ENCODE assay signal across 14 cellular contexts in the genomic region with DNA sequence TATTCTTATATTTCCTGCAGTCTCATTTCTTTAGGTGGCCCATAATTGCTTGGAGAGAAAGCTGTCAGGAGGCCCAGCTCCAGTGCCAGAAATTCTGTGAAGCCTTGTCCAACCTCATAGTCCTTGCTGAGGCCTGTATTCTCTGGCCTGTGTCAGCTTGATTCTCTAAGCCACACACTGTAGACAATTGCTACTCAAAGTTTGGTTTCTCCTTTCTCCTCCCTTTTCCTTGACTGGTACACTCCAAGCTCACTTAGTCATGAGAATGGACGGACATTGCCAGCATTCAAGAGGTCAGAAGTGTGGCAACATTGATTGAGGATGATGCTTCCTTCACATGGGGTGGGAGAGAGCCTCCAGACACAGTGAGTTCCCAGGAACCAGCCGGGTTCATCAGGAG.
DNase-seq lines count a peak whose midpoint lies in the region; ATAC-seq and TF ChIP-seq lines count a peak whose summit lies in the region.
"Had no signal": no experiment of that assay in that cellular context is flagged by ENCODE, and none has a peak within 500 bp of the region (broad histone marks: within the 10 kb centered on the region; RNA-seq: fewer than 3 reads in every experiment).

No MANE protein-coding gene starts in this region.

- H3K27me3 Mint-ChIP-seq in activated naive CD8-positive, alpha-beta T cell treated with anti-CD3 and anti-CD28 coated beads, Interleukin-2, amount 10 ng/mL, durations not matched to agents 7 days and 5 days: no peaks in the 10 kb centered on the region
- H3K27me3 Mint-ChIP-seq in activated naive CD8-positive, alpha-beta T cell treated with anti-CD3 and anti-CD28 coated beads for 36 hours: no peaks in the 10 kb centered on the region
- peaks cover 4% of the 10 kb centered on the region for H3K27me3 Mint-ChIP-seq in osteocyte (ENCODE audit: unreplicated experiment)

- H3K27ac ChIP-seq in foreskin keratinocyte (no peak overlapping the region), right cardiac atrium (ENCODE audit: low read length) (no peak overlapping the region)
- H3K27ac ChIP-seq: 22Rv1, BLaER1 had no signal

- H3K27me3 ChIP-seq in foreskin keratinocyte: no peaks in the 10 kb centered on the region
- H3K27me3 ChIP-seq in right cardiac atrium (ENCODE audit: control insufficient read depth, insufficient read depth): no peaks in the 10 kb centered on the region
- H3K27me3 ChIP-seq: BLaER1 had no signal

- no peak overlapping the region for H3K4me3 ChIP-seq in epithelial cell of esophagus (ENCODE audit: low read length)
- no peak overlapping the region for H3K4me3 ChIP-seq in right cardiac atrium (ENCODE audit: low read length)
- H3K4me3 ChIP-seq: BLaER1, GM12878, HAP-1 had no signal

- no peaks in the 10 kb centered on the region for H3K9me3 Mint-ChIP-seq in activated naive CD8-positive, alpha-beta T cell treated with anti-CD3 and anti-CD28 coated beads, Interleukin-2, amount 10 ng/mL, durations not matched to agents 7 days and 5 days
- no peaks in the 10 kb centered on the region for H3K9me3 Mint-ChIP-seq in activated naive CD8-positive, alpha-beta T cell treated with anti-CD3 and anti-CD28 coated beads for 36 hours
- H3K9me3 Mint-ChIP-seq in osteocyte (ENCODE audit: unreplicated experiment): no peaks in the 10 kb centered on the region

- H3K4me1 ChIP-seq in foreskin keratinocyte (peaks cover 20% of the 10 kb centered on the region), right cardiac atrium (ENCODE audit: control insufficient read depth, insufficient read depth, low read length) (no peaks in the 10 kb centered on the region)
- H3K4me1 ChIP-seq: BLaER1, HAP-1 had no signal

- intact Hi-C loops in right cardiac atrium (cut with DNase I): no loop called here

- no peak for TF ChIP-seq CTCF in epithelial cell of esophagus (IDR thresholded peaks at IDR 0.05; ENCODE audit: insufficient read depth, low read depth, low read length, missing control alignments)
- TF ChIP-seq CTCF in foreskin keratinocyte (conservative IDR thresholded peaks at IDR 0.05): no peak
- TF ChIP-seq CTCF in osteocyte (IDR thresholded peaks at IDR 0.05): no peak

- H3K36me3 Mint-ChIP-seq in activated naive CD8-positive, alpha-beta T cell treated with anti-CD3 and anti-CD28 coated beads, Interleukin-2, amount 10 ng/mL, durations not matched to agents 7 days and 5 days: no peaks in the 10 kb centered on the region
- no peaks in the 10 kb centered on the region for H3K36me3 Mint-ChIP-seq in activated naive CD8-positive, alpha-beta T cell treated with anti-CD3 and anti-CD28 coated beads for 36 hours
- no peaks in the 10 kb centered on the region for H3K36me3 Mint-ChIP-seq in osteocyte (ENCODE audit: unreplicated experiment)

- 85% methylated on average over 2 of the region's 2 CpGs for WGBS in right cardiac atrium

- H3K9me3 ChIP-seq in right cardiac atrium (ENCODE audit: control insufficient read depth, low read length): no peaks in the 10 kb centered on the region
- H3K9me3 ChIP-seq: BLaER1, HAP-1 had no signal

- peak overlapping the region; percentile 42 for H3K27ac Mint-ChIP-seq in activated naive CD8-positive, alpha-beta T cell treated with anti-CD3 and anti-CD28 coated beads, Interleukin-2, amount 10 ng/mL, durations not matched to agents 7 days and 5 days
- no peak overlapping the region for H3K27ac Mint-ChIP-seq in activated naive CD8-positive, alpha-beta T cell treated with anti-CD3 and anti-CD28 coated beads for 36 hours
- no peak overlapping the region for H3K27ac Mint-ChIP-seq in osteocyte (ENCODE audit: unreplicated experiment)

- POLR2A ChIA-PET in activated naive CD8-positive, alpha-beta T cell treated with anti-CD3 and anti-CD28 coated beads, Interleukin-2, amount 10 ng/mL, durations not matched to agents 7 days and 5 days (lab: Charles Lee): no interaction called here

- no peak for DNase-seq in activated naive CD8-positive, alpha-beta T cell treated with anti-CD3 and anti-CD28 coated beads, Interleukin-2, amount 10 ng/mL, durations not matched to agents 7 days and 5 days
- no peak for DNase-seq in activated naive CD8-positive, alpha-beta T cell treated with anti-CD3 and anti-CD28 coated beads for 36 hours
- DNase-seq in epithelial cell of esophagus (ENCODE audit: low read depth) (peak; percentile 79), foreskin keratinocyte (peak; percentile 78 to 83), osteocyte (ENCODE audit: extremely low spot score, unreplicated experiment) (peak; percentile 8), right cardiac atrium (no peak)
- DNase-seq in stimulated activated CD4-positive, alpha-beta T cell treated with anti-CD3 and anti-CD28 coated beads, Interleukin-4, amount 100 ng/mL, for 4 hours: no peak
- no peak for DNase-seq in activated CD8-positive, alpha-beta memory T cell treated with anti-CD3 and anti-CD28 coated beads for 24 hours
- DNase-seq: AML-193 had no signal

- ATAC-seq in activated naive CD8-positive, alpha-beta T cell treated with anti-CD3 and anti-CD28 coated beads, Interleukin-2, amount 10 ng/mL, durations not matched to agents 7 days and 5 days (ENCODE audit: low read depth): no peak
- no peak for ATAC-seq in foreskin keratinocyte
- ATAC-seq in right cardiac atrium: no peak
- ATAC-seq: GM12878, HepG2 had no signal

- no peak overlapping the region for H3K4me3 Mint-ChIP-seq in activated naive CD8-positive, alpha-beta T cell treated with anti-CD3 and anti-CD28 coated beads, Interleukin-2, amount 10 ng/mL, durations not matched to agents 7 days and 5 days
- no peak overlapping the region for H3K4me3 Mint-ChIP-seq in activated naive CD8-positive, alpha-beta T cell treated with anti-CD3 and anti-CD28 coated beads for 36 hours
- no peak overlapping the region for H3K4me3 Mint-ChIP-seq in osteocyte (ENCODE audit: unreplicated experiment)

- no peaks in the 10 kb centered on the region for H3K4me1 Mint-ChIP-seq in activated naive CD8-positive, alpha-beta T cell treated with anti-CD3 and anti-CD28 coated beads, Interleukin-2, amount 10 ng/mL, durations not matched to agents 7 days and 5 days
- no peaks in the 10 kb centered on the region for H3K4me1 Mint-ChIP-seq in activated naive CD8-positive, alpha-beta T cell treated with anti-CD3 and anti-CD28 coated beads for 36 hours
- H3K4me1 Mint-ChIP-seq in osteocyte (ENCODE audit: unreplicated experiment): no peaks in the 10 kb centered on the region

Comparison
In these comparisons a context has a peak if more than half of its experiments do, and no peak if none do; other contexts are left out.
1. DNase-seq: peak in epithelial cell of esophagus (single experiment), foreskin keratinocyte (2 of 2) and osteocyte (single experiment); none in activated naive CD8-positive, alpha-beta T cell treated with anti-CD3 and anti-CD28 coated beads, Interleukin-2, amount 10 ng/mL, durations not matched to agents 7 days and 5 days (single experiment), activated naive CD8-positive, alpha-beta T cell treated with anti-CD3 and anti-CD28 coated beads for 36 hours (single experiment), stimulated activated CD4-positive, alpha-beta T cell treated with anti-CD3 and anti-CD28 coated beads, Interleukin-4, amount 100 ng/mL, for 4 hours (0 of 2), activated CD8-positive, alpha-beta memory T cell treated with anti-CD3 and anti-CD28 coated beads for 24 hours (single experiment) and right cardiac atrium (0 of 3).